In genomic region chr22:24105661-24106060, GRCh38 we compare ENCODE assay signal across 15 cellular contexts.
DNase-seq lines count a peak whose midpoint lies in the region; ATAC-seq and TF ChIP-seq lines count a peak whose summit lies in the region.
"Had no signal": no experiment of that assay in that cellular context is flagged by ENCODE, and none has a peak within 500 bp of the region (broad histone marks: within the 10 kb centered on the region; RNA-seq: fewer than 3 reads in every experiment).

No MANE protein-coding gene starts in this region.

- no peak for TF ChIP-seq POLR2A in suprapubic skin (IDR thresholded peaks at IDR 0.05)

- H3K4me1 ChIP-seq in suprapubic skin: peaks cover 41% of the 10 kb centered on the region

- no peak overlapping the region for H3K4me3 ChIP-seq in suprapubic skin
- H3K4me3 ChIP-seq: upper lobe of left lung had no signal

- H3K4me1 Mint-ChIP-seq in activated CD8-positive, alpha-beta memory T cell treated with anti-CD3 and anti-CD28 coated beads, Interleukin-2, amount 10 ng/mL, durations not matched to agents 7 days and 5 days: peaks cover 45% of the 10 kb centered on the region
- peaks cover 19% of the 10 kb centered on the region for H3K4me1 Mint-ChIP-seq in T-helper 17 cell

- no peak overlapping the region for H3K4me3 Mint-ChIP-seq in activated CD8-positive, alpha-beta memory T cell treated with anti-CD3 and anti-CD28 coated beads, Interleukin-2, amount 10 ng/mL, durations not matched to agents 7 days and 5 days
- no peak overlapping the region for H3K4me3 Mint-ChIP-seq in T-helper 17 cell

- H3K27me3 Mint-ChIP-seq in activated CD8-positive, alpha-beta memory T cell treated with anti-CD3 and anti-CD28 coated beads, Interleukin-2, amount 10 ng/mL, durations not matched to agents 7 days and 5 days: no peaks in the 10 kb centered on the region
- no peaks in the 10 kb centered on the region for H3K27me3 Mint-ChIP-seq in T-helper 17 cell

- H3K36me3 ChIP-seq in suprapubic skin: peaks cover 34% of the 10 kb centered on the region

- no peaks in the 10 kb centered on the region for H3K9me3 Mint-ChIP-seq in activated CD8-positive, alpha-beta memory T cell treated with anti-CD3 and anti-CD28 coated beads, Interleukin-2, amount 10 ng/mL, durations not matched to agents 7 days and 5 days (ENCODE audit: low read depth)
- H3K9me3 Mint-ChIP-seq: activated T-helper 2 cell treated with anti-CD3 and anti-CD28 coated beads, Interferon-gamma antibody, Interleukin-2, Interleukin-4, amounts not matched to agents 10 μg/mL and 5 μg/mL and 100 μg/mL, durations not matched to agents 14 hours and 24 hours and 36 hours had no signal

- no peak for DNase-seq in activated CD8-positive, alpha-beta memory T cell treated with anti-CD3 and anti-CD28 coated beads, Interleukin-2, amount 10 ng/mL, durations not matched to agents 7 days and 5 days
- no peak for DNase-seq in activated CD8-positive, alpha-beta memory T cell treated with anti-CD3 and anti-CD28 coated beads, Interleukin-2, amount 50 U/mL, for 48 hours
- DNase-seq in T-helper 17 cell: no peak
- no peak for DNase-seq in suprapubic skin (ENCODE audit: low spot score in 2 of 2)
- no peak for DNase-seq in activated gamma-delta T cell treated with Interleukin-2 at 50 U/mL for 16 hours
- DNase-seq: ACHN; activated CD4-positive, alpha-beta T cell treated with anti-CD3 and anti-CD28 coated beads, Interleukin-2, amount 50 U/mL, for 48 hours; NCI-H1930; NCI-H510A; OCI-M1; upper lobe of left lung had no signal

- H3K9me3 ChIP-seq in T-helper 17 cell (ENCODE audit: control insufficient read depth, low read length, poor library complexity, severe bottlenecking) (no peaks in the 10 kb centered on the region), suprapubic skin (no peaks in the 10 kb centered on the region)
- H3K9me3 ChIP-seq: upper lobe of left lung had no signal

- H3K36me3 Mint-ChIP-seq in activated CD8-positive, alpha-beta memory T cell treated with anti-CD3 and anti-CD28 coated beads, Interleukin-2, amount 10 ng/mL, durations not matched to agents 7 days and 5 days: peaks cover 24% of the 10 kb centered on the region
- peaks cover 2% of the 10 kb centered on the region for H3K36me3 Mint-ChIP-seq in T-helper 17 cell (ENCODE audit: low read depth)

- ATAC-seq in activated CD8-positive, alpha-beta memory T cell treated with anti-CD3 and anti-CD28 coated beads, Interleukin-2, amount 10 ng/mL, durations not matched to agents 7 days and 5 days: no peak
- ATAC-seq in T-helper 17 cell (no peak), HG02798 (IDR thresholded peaks at IDR 0.05; ENCODE audit: poor library complexity, unreplicated experiment) (no peak), GM21367 (IDR thresholded peaks at IDR 0.05; ENCODE audit: unreplicated experiment) (no peak)

- TF ChIP-seq EP300 in suprapubic skin (IDR thresholded peaks at IDR 0.05): no peak

- peak overlapping the region; percentile 73 for H3K27ac ChIP-seq in layer of hippocampus (ENCODE audit: low read depth, low read length)
- H3K27ac ChIP-seq in suprapubic skin: peak overlapping the region; percentile 11

- H3K27me3 ChIP-seq in layer of hippocampus (ENCODE audit: control insufficient read depth, insufficient read depth, low read length) (no peaks in the 10 kb centered on the region), suprapubic skin (no peaks in the 10 kb centered on the region)
- H3K27me3 ChIP-seq: upper lobe of left lung had no signal

- CTCF ChIA-PET in activated CD8-positive, alpha-beta memory T cell treated with anti-CD3 and anti-CD28 coated beads, Interleukin-2, amount 10 ng/mL, durations not matched to agents 7 days and 5 days (lab: Charles Lee): interaction anchor here (0.7 to 5.5 kb wide), 5 partner anchors 50 to 149 kb away, joined by 3 to 31 read pairs (median 4); no protein-coding TSS in a partner anchor

- TF ChIP-seq CTCF in suprapubic skin (IDR thresholded peaks at IDR 0.05): no peak

- 95% methylated on average over 2 of the region's 2 CpGs for WGBS in suprapubic skin

- H3K27ac Mint-ChIP-seq in activated CD8-positive, alpha-beta memory T cell treated with anti-CD3 and anti-CD28 coated beads, Interleukin-2, amount 10 ng/mL, durations not matched to agents 7 days and 5 days: peak overlapping the region; percentile 48
- peak overlapping the region; percentile 79 for H3K27ac Mint-ChIP-seq in T-helper 17 cell
